26 cellular contexts compared by ENCODE assay signal in the genomic region with DNA sequence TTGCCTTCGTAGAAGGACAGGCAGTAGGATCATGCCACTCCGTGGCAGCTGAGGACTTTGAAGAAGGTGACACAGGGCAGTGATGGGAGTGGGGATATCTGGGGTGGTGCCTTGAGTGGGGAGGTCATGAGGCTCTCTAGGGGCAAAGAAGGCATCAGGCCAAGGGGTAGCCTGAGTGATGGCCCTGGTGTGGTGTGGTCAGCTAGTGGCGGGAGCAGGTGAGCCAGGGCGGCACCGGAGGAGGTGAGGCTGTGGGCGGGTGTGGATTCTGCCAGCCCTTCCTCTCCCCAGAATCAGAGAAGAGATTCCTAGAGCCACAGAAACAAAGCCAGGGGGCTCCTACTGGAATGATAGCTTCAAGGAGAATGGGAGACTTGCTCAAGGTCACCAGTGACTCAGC. TPM values are rescaled to one million over a fixed set of nuclear protein-coding genes. Genes with fewer than 3 reads are reported as not detected.
"Had no signal": no experiment of that assay in that cellular context is flagged by ENCODE, and none has a peak within 500 bp of the region (broad histone marks: within the 10 kb centered on the region; RNA-seq: fewer than 3 reads in every experiment).

No MANE protein-coding gene starts in this region.

- DNase-seq: activated CD4-positive, alpha-beta memory T cell treated with anti-CD3 and anti-CD28 coated beads for 36 hours; activated CD4-positive, alpha-beta T cell treated with anti-CD3 and anti-CD28 coated beads, Interleukin-2, amount 10 ng/mL, durations not matched to agents 7 days and 5 days; activated CD4-positive, CD25-positive, alpha-beta regulatory T cell treated with anti-CD3 and anti-CD28 coated beads, Interleukin-2, amount 50 U/mL, for 72 hours; activated CD8-positive, alpha-beta memory T cell treated with anti-CD3 and anti-CD28 coated beads for 24 hours; activated gamma-delta T cell treated with Interleukin-2 at 50 U/mL for 16 hours; activated naive CD4-positive, alpha-beta T cell treated with anti-CD3 and anti-CD28 coated beads, Interleukin-2, amount 50 U/mL, for 16 hours; activated T-cell treated with anti-CD3 and anti-CD28 coated beads, Interleukin-2, amount 50 U/mL, for 4 hours; caudate nucleus; MG63; MV-4-11; NCI-H1092 treated with DMSO at 0.1 percent for 48 hours; NCI-H1417 treated with DMSO at 0.1 percent for 48 hours; NCI-H1694; NCI-H2029; NCI-H510A treated with DMSO at 0.1 percent for 48 hours; NCI-H69; NK-92 treated with Interleukin-12 subunit alpha and Interleukin-12 subunit beta, amount 100 ng/mL, for 24 hours; SHP77 treated with DMSO at 0.1 percent for 48 hours; T-helper 9 cell had no signal

- H3K27me3 Mint-ChIP-seq: activated CD4-positive, alpha-beta memory T cell treated with anti-CD3 and anti-CD28 coated beads for 36 hours had no signal

- H3K36me3 Mint-ChIP-seq: activated CD4-positive, alpha-beta memory T cell treated with anti-CD3 and anti-CD28 coated beads for 36 hours; WTC11 had no signal

- H3K36me3 ChIP-seq: breast epithelium, MG63, Peyer's patch had no signal

- ATAC-seq: activated T-cell treated with anti-CD3 and anti-CD28 coated beads, Interleukin-2, amount 50 U/mL, for 4 hours; WTC11 had no signal

- H3K4me1 ChIP-seq: breast epithelium, Peyer's patch had no signal

- H3K9me3 ChIP-seq: breast epithelium, MG63, Peyer's patch had no signal

- H3K27ac ChIP-seq: breast epithelium, Peyer's patch had no signal

- H3K4me3 Mint-ChIP-seq: activated CD4-positive, alpha-beta memory T cell treated with anti-CD3 and anti-CD28 coated beads for 36 hours; activated CD4-positive, alpha-beta T cell treated with anti-CD3 and anti-CD28 coated beads, Interleukin-2, amount 10 ng/mL, durations not matched to agents 7 days and 5 days; activated T-cell treated with anti-CD3 and anti-CD28 coated beads, Interleukin-2, amount 50 U/mL, for 4 hours; T-helper 1 cell treated with Interleukin-12 subunit alpha and Interleukin-12 subunit beta and Interleukin-4 antibody, amounts not matched to agents 30 μg/mL and 1 μg/mL, for 36 hours; WTC11 had no signal

- H3K9me3 Mint-ChIP-seq: activated CD4-positive, alpha-beta memory T cell treated with anti-CD3 and anti-CD28 coated beads for 36 hours; activated CD4-positive, alpha-beta T cell treated with anti-CD3 and anti-CD28 coated beads, Interleukin-2, amount 10 ng/mL, durations not matched to agents 7 days and 5 days; activated T-cell treated with anti-CD3 and anti-CD28 coated beads, Interleukin-2, amount 50 U/mL, for 4 hours; activated T-helper 2 cell treated with anti-CD3 and anti-CD28 coated beads, Interferon-gamma antibody, Interleukin-2, Interleukin-4, amounts not matched to agents 10 μg/mL and 5 μg/mL and 100 μg/mL, durations not matched to agents 14 hours and 24 hours and 36 hours; T-helper 1 cell treated with Interleukin-12 subunit alpha and Interleukin-12 subunit beta and Interleukin-4 antibody, amounts not matched to agents 30 μg/mL and 1 μg/mL, for 36 hours; WTC11 had no signal

- H3K4me3 ChIP-seq: breast epithelium, MG63, Peyer's patch had no signal

- H3K27ac Mint-ChIP-seq: activated CD4-positive, alpha-beta memory T cell treated with anti-CD3 and anti-CD28 coated beads for 36 hours; activated T-helper 2 cell treated with anti-CD3 and anti-CD28 coated beads, Interferon-gamma antibody, Interleukin-2, Interleukin-4, amounts not matched to agents 10 μg/mL and 5 μg/mL and 100 μg/mL, durations not matched to agents 14 hours and 24 hours and 36 hours; T-helper 1 cell treated with Interleukin-12 subunit alpha and Interleukin-12 subunit beta and Interleukin-4 antibody, amounts not matched to agents 30 μg/mL and 1 μg/mL, for 36 hours; WTC11 had no signal

- H3K27me3 ChIP-seq: MG63, Peyer's patch had no signal

RNA-seq across cellular contexts. Expression of gene WNT7A, which starts 18.4 kb away (rescaled TPM):
- total RNA-seq: activated T-helper 2 cell treated with anti-CD3 and anti-CD28 coated beads, Interferon-gamma antibody, Interleukin-2, Interleukin-4, amounts not matched to agents 10 μg/mL and 5 μg/mL and 100 μg/mL, durations not matched to agents 14 hours and 24 hours and 36 hours; aorta; breast epithelium; Peyer's patch; SK-MEL-5 had no signal
